14 cellular contexts compared by ENCODE assay signal in the genomic region with DNA sequence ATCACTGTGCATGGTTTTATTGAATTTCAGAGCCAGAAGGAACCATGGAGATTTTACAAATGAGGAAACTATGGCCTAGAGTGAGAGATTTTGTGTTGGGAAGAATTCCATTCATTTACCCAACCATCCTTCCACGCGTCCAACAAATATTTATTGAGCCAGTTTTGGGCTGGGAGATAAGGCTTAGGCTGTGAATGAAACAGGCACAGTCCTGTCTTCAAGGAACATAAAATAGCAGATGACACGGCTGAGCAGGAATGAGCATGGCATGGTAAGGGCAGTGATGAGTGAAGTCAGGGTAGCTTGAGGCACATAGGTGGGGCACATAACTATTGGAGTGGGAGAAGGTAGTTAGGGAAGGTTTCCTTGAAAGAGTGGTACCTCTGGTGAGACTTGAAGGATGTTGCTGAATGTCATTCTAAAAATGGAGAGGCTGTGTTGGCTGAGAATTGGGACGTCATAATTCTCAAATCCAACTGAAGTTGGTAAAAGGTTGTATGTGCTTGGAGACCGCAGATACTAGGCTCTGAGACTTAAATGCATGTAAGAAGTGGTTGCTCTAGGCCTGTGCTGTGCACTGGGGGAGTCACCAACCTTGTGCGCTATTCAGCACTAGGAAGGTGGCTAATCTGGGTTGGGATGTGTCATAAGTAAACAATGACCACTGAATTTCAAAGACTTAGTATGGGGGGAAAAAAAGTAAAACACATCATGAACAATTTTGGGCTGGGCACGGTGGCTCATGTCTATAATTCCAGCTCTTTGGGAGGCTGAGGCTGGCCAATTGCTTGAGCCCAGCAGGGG. TPM values are rescaled to one million over a fixed set of nuclear protein-coding genes. Genes with fewer than 3 reads are reported as not detected.
DNase-seq lines count a peak whose midpoint lies in the region; ATAC-seq and TF ChIP-seq lines count a peak whose summit lies in the region.
"Had no signal": no experiment of that assay in that cellular context is flagged by ENCODE, and none has a peak within 500 bp of the region (broad histone marks: within the 10 kb centered on the region; RNA-seq: fewer than 3 reads in every experiment).

No MANE protein-coding gene starts in this region.

- H3K4me2 ChIP-seq in BLaER1 treated with 17β-estradiol and CSF1 and Interleukin-3, amounts not matched to agents 10 nM and 100 nM: peak overlapping the region in 7 of 11 experiments; percentile 6 to 47 (median 39); a peak in 12 of 22 replicates
- H3K4me2 ChIP-seq in mesenchymal stem cell (ENCODE audit: low read length, poor library complexity, severe bottlenecking): no peak overlapping the region

- H3K4me1 Mint-ChIP-seq in chondrocyte (ENCODE audit: low read depth): peaks cover 80% of the 10 kb centered on the region
- H3K4me1 Mint-ChIP-seq in natural killer cell treated with Interleukin-12 subunit alpha and Interleukin-12 subunit beta and Interleukin-15 and Interleukin-18, amount 100 ng/mL, for 72 hours (ENCODE audit: low read depth in 2 of 2): no peaks in the 10 kb centered on the region

- TF ChIP-seq CTCF in chondrocyte (IDR thresholded peaks at IDR 0.05): no peak

- no peak for ATAC-seq in natural killer cell treated with Interleukin-12 subunit alpha and Interleukin-12 subunit beta and Interleukin-15 and Interleukin-18, amount 100 ng/mL, for 72 hours
- ATAC-seq in HG02870 (IDR thresholded peaks at IDR 0.05; ENCODE audit: unreplicated experiment): no peak

- peak overlapping the region in 1 of 2 experiments; percentile 5 for H3K14ac ChIP-seq in mesenchymal stem cell (ENCODE audit: low read length in 2 of 2)

- H2AK5ac ChIP-seq in mesenchymal stem cell (ENCODE audit: low read length, severe bottlenecking): peak overlapping the region; percentile 57

- no peak overlapping the region for H2BK5ac ChIP-seq in mesenchymal stem cell (ENCODE audit: low read depth, low read length, poor library complexity, severe bottlenecking)

- H3K36me3 Mint-ChIP-seq in chondrocyte (ENCODE audit: low read depth): no peaks in the 10 kb centered on the region
- H3K36me3 Mint-ChIP-seq in natural killer cell treated with Interleukin-12 subunit alpha and Interleukin-12 subunit beta and Interleukin-15 and Interleukin-18, amount 100 ng/mL, for 72 hours: no peaks in the 10 kb centered on the region

- H3K4me3 ChIP-seq in BLaER1 treated with 17β-estradiol and CSF1 and Interleukin-3, amounts not matched to agents 10 nM and 100 nM: no peak overlapping the region
- H3K4me3 ChIP-seq in mesenchymal stem cell (ENCODE audit: insufficient read depth in 1 of 2, low read depth in 1 of 2, low read length in 2 of 2): no peak overlapping the region

- peak overlapping the region; percentile 45 for H4K8ac ChIP-seq in mesenchymal stem cell (ENCODE audit: low read length)

- no peaks in the 10 kb centered on the region for H4K20me1 ChIP-seq in BLaER1 treated with 17β-estradiol and CSF1 and Interleukin-3, amounts not matched to agents 10 nM and 100 nM

- peaks cover 0 to 28% (median 10%) of the 10 kb centered on the region in 10 experiments; a peak in 13 of 20 replicates for H3K4me1 ChIP-seq in BLaER1 treated with 17β-estradiol and CSF1 and Interleukin-3, amounts not matched to agents 10 nM and 100 nM
- H3K4me1 ChIP-seq in mesenchymal stem cell (ENCODE audit: control insufficient read depth, insufficient read depth, low read depth, low read length): peaks cover 34% of the 10 kb centered on the region

- H2BK15ac ChIP-seq in mesenchymal stem cell (ENCODE audit: low read depth, poor library complexity, severe bottlenecking): no peak overlapping the region

- peak; percentile 31 for DNase-seq in LoVo (ENCODE audit: low spot score)
- DNase-seq in chondrocyte (ENCODE audit: low spot score): no peak
- peak; percentile 75 for DNase-seq in mesenchymal stem cell
- DNase-seq in natural killer cell treated with Interleukin-12 subunit alpha and Interleukin-12 subunit beta and Interleukin-15 and Interleukin-18, amount 100 ng/mL, for 72 hours (ENCODE audit: low spot score): no peak
- no peak for DNase-seq in NCI-H748 (lab: John Stamatoyannopoulos, UW; ENCODE audit: unreplicated experiment)
- no peak for DNase-seq in NCI-H128 (lab: John Stamatoyannopoulos, UW; ENCODE audit: unreplicated experiment)
- DNase-seq: activated CD4-positive, alpha-beta T cell treated with anti-CD3 and anti-CD28 coated beads, Interleukin-2, amount 10 ng/mL, durations not matched to agents 7 days and 5 days; activated effector memory CD4-positive, alpha-beta T cell treated with Interleukin-2 at 50 U/mL for 16 hours; central memory CD4-positive, alpha-beta T cell; NCI-H1930; stimulated activated CD4-positive, alpha-beta T cell treated with anti-CD3 and anti-CD28 coated beads, Interleukin-15, amount 100 ng/mL, for 24 hours; stimulated activated CD8-positive, alpha-beta memory T cell treated with anti-CD3 and anti-CD28 coated beads, Interleukin-4, amount 100 ng/mL, for 48 hours had no signal

- 53% methylated on average over 6 of the region's 7 CpGs for WGBS in mesenchymal stem cell

- H3K9ac ChIP-seq in BLaER1 treated with 17β-estradiol and CSF1 and Interleukin-3, amounts not matched to agents 10 nM and 100 nM: no peak overlapping the region
- no peak overlapping the region for H3K9ac ChIP-seq in mesenchymal stem cell (ENCODE audit: low read length)

- no peaks in the 10 kb centered on the region for H3K9me3 ChIP-seq in BLaER1 treated with 17β-estradiol and CSF1 and Interleukin-3, amounts not matched to agents 10 nM and 100 nM (replicated peaks in 1 of 11)
- no peaks in the 10 kb centered on the region for H3K9me3 ChIP-seq in mesenchymal stem cell (ENCODE audit: control insufficient read depth, low read length)

- no peaks in the 10 kb centered on the region for H3K36me3 ChIP-seq in BLaER1 treated with 17β-estradiol and CSF1 and Interleukin-3, amounts not matched to agents 10 nM and 100 nM
- peaks cover 0 to 5% of the 10 kb centered on the region in 2 experiments for H3K36me3 ChIP-seq in mesenchymal stem cell (ENCODE audit: control insufficient read depth in 1 of 2, insufficient read depth in 2 of 2, low read depth in 1 of 2, low read length in 2 of 2)

- H3K9me3 Mint-ChIP-seq in chondrocyte (ENCODE audit: low read depth): no peaks in the 10 kb centered on the region
- no peaks in the 10 kb centered on the region for H3K9me3 Mint-ChIP-seq in natural killer cell treated with Interleukin-12 subunit alpha and Interleukin-12 subunit beta and Interleukin-15 and Interleukin-18, amount 100 ng/mL, for 72 hours
- H3K9me3 Mint-ChIP-seq: activated CD4-positive, alpha-beta T cell treated with anti-CD3 and anti-CD28 coated beads, Interleukin-2, amount 10 ng/mL, durations not matched to agents 7 days and 5 days had no signal

- peak overlapping the region; percentile 50 to 97 for H2BK12ac ChIP-seq in mesenchymal stem cell (ENCODE audit: low read length in 2 of 2)

- H3K27me3 ChIP-seq in BLaER1 treated with 17β-estradiol and CSF1 and Interleukin-3, amounts not matched to agents 10 nM and 100 nM: peaks cover 0 to 44% (median 0%) of the 10 kb centered on the region in 11 experiments; a peak in 4 of 22 replicates
- H3K27me3 ChIP-seq in mesenchymal stem cell (ENCODE audit: control insufficient read depth in 1 of 2, insufficient read depth in 1 of 2, low read length in 2 of 2): no peaks in the 10 kb centered on the region

- H3K18ac ChIP-seq in mesenchymal stem cell (ENCODE audit: low read depth in 1 of 2, low read length in 2 of 2): peak overlapping the region; percentile 34 to 56

- H3K27ac ChIP-seq in BLaER1 treated with 17β-estradiol and CSF1 and Interleukin-3, amounts not matched to agents 10 nM and 100 nM: no peak overlapping the region
- H3K27ac ChIP-seq in mesenchymal stem cell (ENCODE audit: low read length, poor library complexity, severe bottlenecking): peak overlapping the region; percentile 52

- H2BK120ac ChIP-seq in mesenchymal stem cell (ENCODE audit: low read depth, low read length): peak overlapping the region; percentile 42

- no peaks in the 10 kb centered on the region for H3K27me3 Mint-ChIP-seq in chondrocyte (ENCODE audit: low read depth)
- H3K27me3 Mint-ChIP-seq in natural killer cell treated with Interleukin-12 subunit alpha and Interleukin-12 subunit beta and Interleukin-15 and Interleukin-18, amount 100 ng/mL, for 72 hours: peaks cover 25 to 45% of the 10 kb centered on the region in 2 donors

- no peak overlapping the region for H3K4me3 Mint-ChIP-seq in chondrocyte (ENCODE audit: unreplicated experiment)
- H3K4me3 Mint-ChIP-seq in natural killer cell treated with Interleukin-12 subunit alpha and Interleukin-12 subunit beta and Interleukin-15 and Interleukin-18, amount 100 ng/mL, for 72 hours: no peak overlapping the region
- H3K4me3 Mint-ChIP-seq: activated CD4-positive, alpha-beta T cell treated with anti-CD3 and anti-CD28 coated beads, Interleukin-2, amount 10 ng/mL, durations not matched to agents 7 days and 5 days had no signal

- H4K91ac ChIP-seq in mesenchymal stem cell (ENCODE audit: low read length): peak overlapping the region; percentile 70

- H3K27ac Mint-ChIP-seq in chondrocyte (ENCODE audit: unreplicated experiment): peak overlapping the region; percentile 85
- no peak overlapping the region for H3K27ac Mint-ChIP-seq in natural killer cell treated with Interleukin-12 subunit alpha and Interleukin-12 subunit beta and Interleukin-15 and Interleukin-18, amount 100 ng/mL, for 72 hours
- H3K27ac Mint-ChIP-seq: activated CD4-positive, alpha-beta T cell treated with anti-CD3 and anti-CD28 coated beads, Interleukin-2, amount 10 ng/mL, durations not matched to agents 7 days and 5 days had no signal

- H3K4ac ChIP-seq in mesenchymal stem cell (ENCODE audit: low read depth in 1 of 2, low read length in 2 of 2): no peak overlapping the region

- H3K79me1 ChIP-seq in mesenchymal stem cell (replicated peaks; ENCODE audit: low read length, poor library complexity, severe bottlenecking): peaks cover 5% of the 10 kb centered on the region

- no peak overlapping the region for H3K23ac ChIP-seq in mesenchymal stem cell (ENCODE audit: low read length in 2 of 2)

- no peak overlapping the region for H2AFZ ChIP-seq in mesenchymal stem cell (ENCODE audit: low read depth, low read length)

RNA-seq across cellular contexts. Expression of a gene that starts 51.8 kb away (rescaled TPM):
- 128 to 137 TPM (median 135 TPM) in 3 replicates for total RNA-seq in chondrocyte
- 60.7 TPM for polyA plus RNA-seq in mesenchymal stem cell (2013, experiment 1 of 2)
- polyA plus RNA-seq in mesenchymal stem cell (2013, experiment 2 of 2): 58.9 TPM
- total RNA-seq in natural killer cell treated with Interleukin-12 subunit alpha and Interleukin-12 subunit beta and Interleukin-15 and Interleukin-18, amount 100 ng/mL, for 72 hours: under 1 TPM in 1 of 2 donors, not detected in 1; 0.06 TPM

Comparison
In these comparisons a context has a peak if more than half of its experiments do, and no peak if none do; other contexts are left out.
1. DNase-seq: peak in LoVo (single experiment) and mesenchymal stem cell (single experiment); none in chondrocyte (single experiment), natural killer cell treated with Interleukin-12 subunit alpha and Interleukin-12 subunit beta and Interleukin-15 and Interleukin-18, amount 100 ng/mL, for 72 hours (single experiment), NCI-H748 (single experiment) and NCI-H128 (single experiment).
2. RNA of a gene that starts 51.8 kb away (total RNA-seq): 128 to 137 TPM in chondrocyte; 0.06 TPM in natural killer cell treated with Interleukin-12 subunit alpha and Interleukin-12 subunit beta and Interleukin-15 and Interleukin-18, amount 100 ng/mL, for 72 hours; every median in the first group is over 100 times any median in the second.